34 cellular contexts compared by ENCODE assay signal in the genomic region with DNA sequence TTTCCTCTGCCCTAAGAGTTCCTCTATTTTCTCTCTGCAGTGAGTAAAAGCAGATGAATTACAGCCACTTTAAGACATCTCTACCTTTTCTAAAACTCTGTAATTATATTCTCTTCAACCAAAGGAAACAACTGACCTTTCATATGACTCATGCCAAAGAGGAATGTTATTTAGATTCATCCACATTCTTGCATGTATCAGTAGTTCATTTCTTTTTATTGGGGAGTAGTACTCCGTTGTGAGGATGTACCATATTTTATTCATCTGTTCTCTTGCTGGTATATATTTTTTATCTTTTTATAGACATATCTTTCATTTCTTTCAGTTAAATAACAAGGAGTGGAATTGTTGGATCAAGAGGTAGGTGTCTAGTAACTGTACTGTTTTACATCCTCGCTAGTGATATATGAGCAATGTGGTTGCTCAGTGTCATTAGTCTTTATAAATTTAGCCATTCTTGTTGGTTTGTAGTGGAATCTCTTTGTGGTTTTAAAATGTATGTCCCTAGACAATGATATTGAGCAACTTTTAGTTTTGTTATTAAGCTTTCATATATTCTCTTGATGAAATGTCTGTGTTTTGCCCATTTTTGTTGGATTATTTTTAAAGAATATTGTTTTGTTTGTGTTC. TPM values are rescaled to one million over a fixed set of nuclear protein-coding genes. Genes with fewer than 3 reads are reported as not detected.
DNase-seq lines count a peak whose midpoint lies in the region; TF ChIP-seq lines count a peak whose summit lies in the region.
"Had no signal": no experiment of that assay in that cellular context is flagged by ENCODE, and none has a peak within 500 bp of the region (broad histone marks: within the 10 kb centered on the region; RNA-seq: fewer than 3 reads in every experiment).

No MANE protein-coding gene starts in this region.

- no peak overlapping the region for H3K9ac ChIP-seq in mesendoderm (ENCODE audit: low read length)
- H3K9ac ChIP-seq: BLaER1 treated with 17β-estradiol and CSF1 and Interleukin-3, amounts not matched to agents 10 nM and 100 nM had no signal

- no peak overlapping the region for H2BK5ac ChIP-seq in mesendoderm (ENCODE audit: low read length)

- H3K18ac ChIP-seq in mesendoderm (ENCODE audit: low read length): no peak overlapping the region

- H3K79me2 ChIP-seq in mesendoderm (ENCODE audit: control insufficient read depth, insufficient read depth, low read length): no peaks in the 10 kb centered on the region
- H3K79me2 ChIP-seq: hepatocyte had no signal

- no peaks in the 10 kb centered on the region for H3K27me3 ChIP-seq in mesendoderm (ENCODE audit: insufficient read depth, low read length, poor library complexity)
- H3K27me3 ChIP-seq in right atrium auricular region: no peaks in the 10 kb centered on the region
- H3K27me3 ChIP-seq: BLaER1 treated with 17β-estradiol and CSF1 and Interleukin-3, amounts not matched to agents 10 nM and 100 nM; esophagus muscularis mucosa; gastroesophageal sphincter; hepatocyte; MG63; tibial nerve had no signal

- no peak overlapping the region for H3K23ac ChIP-seq in mesendoderm (ENCODE audit: low read length)

- DNase-seq in AG10803 (ENCODE audit: low read depth): peak; percentile 35
- peak; percentile 6 for DNase-seq in H4 (ENCODE audit: low spot score)
- peak; percentile 81 for DNase-seq in amniotic epithelial cell (ENCODE audit: low read depth)
- DNase-seq in mesendoderm: peak; percentile 5
- no peak for DNase-seq in Ammon's horn (ENCODE audit: low spot score)
- no peak for DNase-seq in GDM1 (lab: John Stamatoyannopoulos, UW)
- DNase-seq in coronary artery (ENCODE audit: low spot score): no peak
- DNase-seq in right atrium auricular region (ENCODE audit: low spot score): no peak
- DNase-seq: activated CD4-positive, CD25-positive, alpha-beta regulatory T cell treated with anti-CD3 and anti-CD28 coated beads, Interleukin-2, amount 50 U/mL, for 72 hours; activated CD8-positive, alpha-beta T cell treated with anti-CD3 and anti-CD28 coated beads for 36 hours; aorta; caudate nucleus; COR-L47; GOT3; MG63; naive thymus-derived CD8-positive, alpha-beta T cell; NCI-H1417 treated with DMSO at 0.1 percent for 48 hours; NCI-H2081 treated with DMSO at 0.1 percent for 48 hours; retina; RPMI8226; spleen; T-helper 1 cell had no signal

- H3K4me1 ChIP-seq in mesendoderm (ENCODE audit: control insufficient read depth, low read depth, low read length) (no peaks in the 10 kb centered on the region), right atrium auricular region (no peaks in the 10 kb centered on the region)
- H3K4me1 ChIP-seq: esophagus muscularis mucosa, gastroesophageal sphincter, spleen, tibial nerve had no signal

- no CpG with 5 or more reads among the region's 2 CpGs for WGBS in mesendoderm (ENCODE audit: extremely low coverage, insufficient coverage, low lambda C conversion rate)

- H3K27ac ChIP-seq in mesendoderm (ENCODE audit: low read depth, low read length) (no peak overlapping the region), coronary artery (no peak overlapping the region), right atrium auricular region (no peak overlapping the region)
- H3K27ac ChIP-seq: BLaER1 treated with 17β-estradiol and CSF1 and Interleukin-3, amounts not matched to agents 10 nM and 100 nM; esophagus muscularis mucosa; gastroesophageal sphincter; hepatocyte; spleen; tibial nerve had no signal

- no peaks in the 10 kb centered on the region for H3K36me3 ChIP-seq in mesendoderm (ENCODE audit: control insufficient read depth, insufficient read depth, low read length)
- H3K36me3 ChIP-seq in right atrium auricular region: no peaks in the 10 kb centered on the region
- H3K36me3 ChIP-seq: BLaER1 treated with 17β-estradiol and CSF1 and Interleukin-3, amounts not matched to agents 10 nM and 100 nM; esophagus muscularis mucosa; gastroesophageal sphincter; MG63; spleen; tibial nerve had no signal

- no peak overlapping the region for H3K4me3 ChIP-seq in AG10803 (ENCODE audit: low read length)
- no peak overlapping the region for H3K4me3 ChIP-seq in mesendoderm (ENCODE audit: low read length)
- no peak overlapping the region for H3K4me3 ChIP-seq in coronary artery
- H3K4me3 ChIP-seq in right atrium auricular region: no peak overlapping the region
- H3K4me3 ChIP-seq: BLaER1 treated with 17β-estradiol and CSF1 and Interleukin-3, amounts not matched to agents 10 nM and 100 nM; esophagus muscularis mucosa; gastroesophageal sphincter; hepatocyte; MG63; spleen; tibial nerve had no signal

- H3K4me2 ChIP-seq in mesendoderm (ENCODE audit: low read length): no peak overlapping the region
- H3K4me2 ChIP-seq: BLaER1 treated with 17β-estradiol and CSF1 and Interleukin-3, amounts not matched to agents 10 nM and 100 nM; hepatocyte had no signal

- H2BK120ac ChIP-seq in mesendoderm (ENCODE audit: low read depth, low read length): no peak overlapping the region

- H3K56ac ChIP-seq in mesendoderm (ENCODE audit: low read length): no peak overlapping the region

- H3K79me1 ChIP-seq in mesendoderm (ENCODE audit: low read length): no peaks in the 10 kb centered on the region

- TF ChIP-seq CTCF in AG10803 (conservative IDR thresholded peaks at IDR 0.05; ENCODE audit: low read length) (no peak), coronary artery (IDR thresholded peaks at IDR 0.05) (no peak), right atrium auricular region (IDR thresholded peaks at IDR 0.05) (no peak)

- H2BK15ac ChIP-seq in mesendoderm (replicated peaks; ENCODE audit: low read depth): no peak overlapping the region

- no peak overlapping the region for H4K5ac ChIP-seq in mesendoderm (ENCODE audit: low read length)

- H3K9me3 ChIP-seq in right atrium auricular region: peaks cover 0 to 13% of the 10 kb centered on the region in 2 donors

- no peak overlapping the region for H2AK5ac ChIP-seq in mesendoderm (ENCODE audit: low read length)

- no peak overlapping the region for H3K4ac ChIP-seq in mesendoderm (ENCODE audit: low read depth, low read length)

- H4K8ac ChIP-seq in mesendoderm (ENCODE audit: low read depth, low read length): no peak overlapping the region

RNA-seq across cellular contexts. Expression of gene MYH8, which starts 7.8 kb away (rescaled TPM):
- total RNA-seq in H4 (2014; rRNA removed; shearing (Covaris generic)): 0.15 and 0.18 TPM in 2 replicates
- 0.01 TPM for polyA plus RNA-seq in mesendoderm (2013, experiment 1 of 2)
- polyA plus RNA-seq in mesendoderm (2013, experiment 2 of 2): under 0.01 TPM
- total RNA-seq in right atrium auricular region: not detected
- total RNA-seq: A673; activated CD8-positive, alpha-beta T cell treated with anti-CD3 and anti-CD28 coated beads for 36 hours; activated naive CD4-positive, alpha-beta T cell treated with anti-CD3 and anti-CD28 coated beads, Interleukin-2, amount 50 U/mL, for 72 hours; activated T-helper 17 cell treated with anti-CD3 and anti-CD28 coated beads, Interleukin-2, amount 50 U/mL, for 72 hours; aorta; esophagus muscularis mucosa; gastroesophageal sphincter; hepatocyte; left lobe of liver; mesenteric fat pad; naive thymus-derived CD8-positive, alpha-beta T cell; omental fat pad; SK-MEL-5; tibial nerve had no signal
- polyA plus RNA-seq: aorta; naive thymus-derived CD8-positive, alpha-beta T cell had no signal

RNA-seq across cellular contexts. Expression of gene MYH4, which starts 39.8 kb away (rescaled TPM):
- not detected in 2 replicates for total RNA-seq in H4 (2014; rRNA removed; shearing (Covaris generic))
- not detected for polyA plus RNA-seq in mesendoderm (2013, experiment 1 of 2)
- not detected for polyA plus RNA-seq in mesendoderm (2013, experiment 2 of 2)
- not detected for total RNA-seq in right atrium auricular region
- total RNA-seq: activated CD8-positive, alpha-beta T cell treated with anti-CD3 and anti-CD28 coated beads for 36 hours; activated naive CD4-positive, alpha-beta T cell treated with anti-CD3 and anti-CD28 coated beads, Interleukin-2, amount 50 U/mL, for 72 hours; activated T-helper 17 cell treated with anti-CD3 and anti-CD28 coated beads, Interleukin-2, amount 50 U/mL, for 72 hours; aorta; esophagus muscularis mucosa; gastroesophageal sphincter; left lobe of liver; mesenteric fat pad; naive thymus-derived CD8-positive, alpha-beta T cell; omental fat pad; SK-MEL-5; spleen; tibial nerve had no signal
- polyA plus RNA-seq: aorta; naive thymus-derived CD8-positive, alpha-beta T cell; spleen had no signal

RNA-seq across cellular contexts. Expression of gene MYH13, which starts 56.7 kb away (rescaled TPM):
- not detected in 2 replicates for total RNA-seq in H4 (2014; rRNA removed; shearing (Covaris generic))
- polyA plus RNA-seq in mesendoderm (2013, experiment 1 of 2): not detected
- polyA plus RNA-seq in mesendoderm (2013, experiment 2 of 2): not detected
- total RNA-seq in right atrium auricular region: not detected
- total RNA-seq: A673; activated CD8-positive, alpha-beta T cell treated with anti-CD3 and anti-CD28 coated beads for 36 hours; activated naive CD4-positive, alpha-beta T cell treated with anti-CD3 and anti-CD28 coated beads, Interleukin-2, amount 50 U/mL, for 72 hours; activated T-helper 17 cell treated with anti-CD3 and anti-CD28 coated beads, Interleukin-2, amount 50 U/mL, for 72 hours; aorta; esophagus muscularis mucosa; gastroesophageal sphincter; left lobe of liver; mesenteric fat pad; naive thymus-derived CD8-positive, alpha-beta T cell; omental fat pad; SK-MEL-5; tibial nerve had no signal
- polyA plus RNA-seq: aorta; hepatocyte; naive thymus-derived CD8-positive, alpha-beta T cell had no signal

Comparison
In these comparisons a context has a peak if more than half of its experiments do, and no peak if none do; other contexts are left out.
1. DNase-seq: peak in AG10803 (single experiment), H4 (single experiment), amniotic epithelial cell (single experiment) and mesendoderm (single experiment); none in Ammon's horn (single experiment), GDM1 (single experiment), coronary artery (single experiment) and right atrium auricular region (single experiment).